ENCODE assay signal across 20 cellular contexts in the genomic region with DNA sequence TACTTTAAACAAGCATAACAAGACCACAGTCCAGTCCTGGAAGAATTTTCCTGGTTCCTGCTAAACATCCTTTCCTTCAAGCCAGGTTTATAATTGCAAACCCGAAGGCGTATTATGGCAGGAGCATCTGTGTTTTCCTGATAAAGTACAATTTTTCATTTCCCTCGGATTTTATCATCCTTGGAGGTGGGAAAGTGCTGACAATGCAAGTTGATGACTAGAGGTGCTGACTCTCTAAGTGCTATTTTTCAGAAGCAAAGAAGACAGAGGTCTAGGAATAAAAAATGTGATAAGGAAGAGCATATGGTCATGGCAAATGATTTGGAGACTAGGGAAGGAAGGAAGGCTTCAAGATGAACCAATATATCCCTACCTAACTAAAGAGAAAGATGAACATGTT.
DNase-seq lines count a peak whose midpoint lies in the region; ATAC-seq, FAIRE-seq and TF ChIP-seq lines count a peak whose summit lies in the region.
"Had no signal": no experiment of that assay in that cellular context is flagged by ENCODE, and none has a peak within 500 bp of the region (broad histone marks: within the 10 kb centered on the region; RNA-seq: fewer than 3 reads in every experiment).

No MANE protein-coding gene starts in this region.

- in situ Hi-C loops in mammary epithelial cell (cut with MboI; ENCODE audit: low sequenced_read_pairs in 2 of 2) = no loop called here

- BruUV-seq in mammary epithelial cell (replicated peaks; lab: Mats Ljungman, UMichigan) = no TSS peak

- H2AFZ ChIP-seq in mammary epithelial cell (ENCODE audit: low read depth, low read length) = no peak overlapping the region
- H2AFZ ChIP-seq in mesenchymal stem cell (ENCODE audit: low read depth, low read length) = no peak overlapping the region

- H3K27ac ChIP-seq in A549 (peak overlapping the region in 1 of 2 experiments; percentile 43; a peak in 2 of 6 replicates), HUES48 (ENCODE audit: low read depth, low read length) (peak overlapping the region; percentile 72), mammary epithelial cell (ENCODE audit: insufficient read depth, low read depth, low read length) (peak overlapping the region; percentile 41), mesenchymal stem cell (ENCODE audit: low read length, poor library complexity, severe bottlenecking) (peak overlapping the region; percentile 63)
- H3K27ac ChIP-seq: BLaER1 had no signal

- FAIRE-seq in A549 (lab: Jason Lieb, UNC) = no peak
- FAIRE-seq: HTR-8/SVneo had no signal

- no peak for ATAC-seq in A549

- dilution Hi-C loops in mammary epithelial cell (cut with HindIII; ENCODE audit: low sequenced_read_pairs) = no loop called here

- H3K79me1 ChIP-seq in mesenchymal stem cell (replicated peaks; ENCODE audit: low read length, poor library complexity, severe bottlenecking) = no peaks in the 10 kb centered on the region

- H2AK5ac ChIP-seq in mesenchymal stem cell (ENCODE audit: low read length, severe bottlenecking) = peak overlapping the region; percentile 59

- TF ChIP-seq RAD21 in A549 (conservative IDR thresholded peaks at IDR 0.05 in 1 of 2, IDR thresholded peaks at IDR 0.05 in 1 of 2) = no peak

- H3K9ac ChIP-seq in HUES48 (ENCODE audit: low read depth, low read length) (no peak overlapping the region), mammary epithelial cell (ENCODE audit: insufficient read depth, low read length) (no peak overlapping the region), mesenchymal stem cell (ENCODE audit: low read length) (no peak overlapping the region)
- H3K9ac ChIP-seq: BLaER1 had no signal

- no peaks in the 10 kb centered on the region for H4K20me1 ChIP-seq in mammary epithelial cell (ENCODE audit: insufficient read depth, low read length)
- H4K20me1 ChIP-seq: BLaER1 had no signal

- H2BK12ac ChIP-seq in mesenchymal stem cell (ENCODE audit: low read length in 2 of 2) = no peak overlapping the region

- H3K18ac ChIP-seq in mesenchymal stem cell (ENCODE audit: low read depth in 1 of 2, low read length in 2 of 2) = no peak overlapping the region

- H3K4me1 ChIP-seq in A549 (peaks cover 15% of the 10 kb centered on the region), HUES48 (ENCODE audit: control insufficient read depth, insufficient read depth, low read length) (peaks cover 53% of the 10 kb centered on the region), mammary epithelial cell (ENCODE audit: insufficient read depth, low read length) (peaks cover 36% of the 10 kb centered on the region), mesenchymal stem cell (ENCODE audit: control insufficient read depth, insufficient read depth, low read depth, low read length) (no peaks in the 10 kb centered on the region)
- H3K4me1 ChIP-seq: BLaER1 had no signal

- CTCF ChIA-PET in A549 (lab: Yijun Ruan, JAX) = no interaction called here
- CTCF ChIA-PET in mammary epithelial cell (lab: Charles Lee; ENCODE audit: low non-redundant PET) = no interaction called here

- no peak overlapping the region for H4K91ac ChIP-seq in mesenchymal stem cell (ENCODE audit: low read length)

- no peak overlapping the region for H2BK5ac ChIP-seq in mesenchymal stem cell (ENCODE audit: low read depth, low read length, poor library complexity, severe bottlenecking)

- no peak overlapping the region for H2BK120ac ChIP-seq in mesenchymal stem cell (ENCODE audit: low read depth, low read length)

- no peak overlapping the region for H3K4ac ChIP-seq in mesenchymal stem cell (ENCODE audit: low read depth in 1 of 2, low read length in 2 of 2)

- TF ChIP-seq POLR2A in A549 (IDR thresholded peaks at IDR 0.05; ENCODE audit: low read length) = no peak

- H3K14ac ChIP-seq in mesenchymal stem cell (ENCODE audit: low read length in 2 of 2) = no peak overlapping the region

- intact Hi-C loops in mammary epithelial cell (cut with micrococcal nuclease) = loop anchor here (2.0 to 5.0 kb wide), 2 partner anchors 35 to 147 kb away; no protein-coding TSS in a partner anchor

- H3K9me3 ChIP-seq in A549 = no peaks in the 10 kb centered on the region
- H3K9me3 ChIP-seq in HUES48 (ENCODE audit: control insufficient read depth, insufficient read depth, low read length) = no peaks in the 10 kb centered on the region
- no peaks in the 10 kb centered on the region for H3K9me3 ChIP-seq in mammary epithelial cell (replicated peaks; ENCODE audit: insufficient read depth, low read length)
- H3K9me3 ChIP-seq in mesenchymal stem cell (ENCODE audit: control insufficient read depth, low read length) = no peaks in the 10 kb centered on the region
- H3K9me3 ChIP-seq: BLaER1 had no signal

- H3K4me3 ChIP-seq in A549 = no peak overlapping the region
- no peak overlapping the region for H3K4me3 ChIP-seq in HUES48 (ENCODE audit: low read depth, low read length)
- no peak overlapping the region for H3K4me3 ChIP-seq in mammary epithelial cell (replicated peaks in 1 of 3; ENCODE audit: insufficient read depth in 1 of 3, low read depth in 2 of 3, low read length in 3 of 3)
- no peak overlapping the region for H3K4me3 ChIP-seq in mesenchymal stem cell (ENCODE audit: insufficient read depth in 1 of 2, low read depth in 1 of 2, low read length in 2 of 2)
- H3K4me3 ChIP-seq: BLaER1 had no signal

- H3K23ac ChIP-seq in mesenchymal stem cell (ENCODE audit: low read length in 2 of 2) = no peak overlapping the region

- H3K36me3 ChIP-seq in HUES48 (ENCODE audit: control insufficient read depth, insufficient read depth, low read length) = no peaks in the 10 kb centered on the region
- H3K36me3 ChIP-seq in mammary epithelial cell (ENCODE audit: insufficient read depth, low read length) = no peaks in the 10 kb centered on the region
- no peaks in the 10 kb centered on the region for H3K36me3 ChIP-seq in mesenchymal stem cell (ENCODE audit: control insufficient read depth in 1 of 2, insufficient read depth in 2 of 2, low read depth in 1 of 2, low read length in 2 of 2)
- H3K36me3 ChIP-seq: BLaER1 had no signal

- H4K8ac ChIP-seq in mesenchymal stem cell (ENCODE audit: low read length) = no peak overlapping the region

- POLR2A ChIA-PET in A549 (lab: Yijun Ruan, JAX) = no interaction called here

- no peaks in the 10 kb centered on the region for H3K79me2 ChIP-seq in mammary epithelial cell (ENCODE audit: insufficient read depth, low read length)

- TF ChIP-seq CTCF in A549 (IDR thresholded peaks at IDR 0.05) (no peak), mammary epithelial cell (conservative IDR thresholded peaks at IDR 0.05 in 1 of 2, IDR thresholded peaks at IDR 0.05 in 1 of 2; ENCODE audit: extremely low read depth in 1 of 2, insufficient read depth in 1 of 2, low read depth in 1 of 2, low read length in 2 of 2) (no peak)

- DNase-seq in A549 (ENCODE audit: low read depth in 1 of 2, low spot score in 1 of 2) (no peak), mammary epithelial cell (no peak), mesenchymal stem cell (no peak), NCI-H524 (lab: John Stamatoyannopoulos, UW) (no peak), NCI-H128 (lab: John Stamatoyannopoulos, UW; ENCODE audit: unreplicated experiment) (no peak), GDM1 (lab: John Stamatoyannopoulos, UW) (no peak)
- DNase-seq: CD4-positive, CD25-positive, alpha-beta regulatory T cell; H7; NCI-H1092 treated with DMSO at 0.1 percent for 48 hours; NCI-H146; NCI-H1930; NCI-H2107; NCI-H446; NCI-H526; NCI-H82; NK-92 treated with Interleukin-12 subunit alpha and Interleukin-12 subunit beta, amount 100 ng/mL, for 24 hours; SHP77 had no signal

- 41% methylated on average over 3 of the region's 3 CpGs for WGBS in A549 (ENCODE audit: missing lambda C conversion rate)
- WGBS in mammary epithelial cell (ENCODE audit: low coverage, missing lambda C conversion rate) = 89% methylated on average over 3 of the region's 3 CpGs
- WGBS in mesenchymal stem cell = 97% methylated on average over 3 of the region's 3 CpGs

- H3K4me2 ChIP-seq in A549 (no peak overlapping the region), mammary epithelial cell (ENCODE audit: insufficient read depth, low read depth, low read length) (no peak overlapping the region), mesenchymal stem cell (ENCODE audit: low read length, poor library complexity, severe bottlenecking) (no peak overlapping the region)
- H3K4me2 ChIP-seq: BLaER1 had no signal

- H3K27me3 ChIP-seq in HUES48 (ENCODE audit: control insufficient read depth, insufficient read depth, low read length) (no peaks in the 10 kb centered on the region; the same call in 1 of the 2 replicates), mammary epithelial cell (ENCODE audit: insufficient read depth, low read length) (no peaks in the 10 kb centered on the region), mesenchymal stem cell (ENCODE audit: control insufficient read depth in 1 of 2, insufficient read depth in 1 of 2, low read length in 2 of 2) (no peaks in the 10 kb centered on the region)
- H3K27me3 ChIP-seq: BLaER1 had no signal

- no peak for TF ChIP-seq EP300 in A549 (IDR thresholded peaks at IDR 0.05)

- no peak overlapping the region for H2BK15ac ChIP-seq in mesenchymal stem cell (ENCODE audit: low read depth, poor library complexity, severe bottlenecking)

TF ChIP-seq in A549, 52 proteins besides CTCF, POLR2A, EP300 and RAD21:
- no peak for TF ChIP-seq HEYL (CRISPR knock-in tag; IDR thresholded peaks at IDR 0.05)
- TF ChIP-seq ESRRA (IDR thresholded peaks at IDR 0.05; ENCODE audit: borderline replicate concordance, low read length) = no peak
- no peak for TF ChIP-seq SREBF2 (IDR thresholded peaks at IDR 0.05)
- no peak for TF ChIP-seq NFE2L2 (conservative IDR thresholded peaks at IDR 0.05; ENCODE audit: low read length)
- TF ChIP-seq MAFK (IDR thresholded peaks at IDR 0.05; ENCODE audit: partially characterized antibody) = peak; percentile 97
